Comparison of ENCODE assay signal across 10 cellular contexts in the genomic region with DNA sequence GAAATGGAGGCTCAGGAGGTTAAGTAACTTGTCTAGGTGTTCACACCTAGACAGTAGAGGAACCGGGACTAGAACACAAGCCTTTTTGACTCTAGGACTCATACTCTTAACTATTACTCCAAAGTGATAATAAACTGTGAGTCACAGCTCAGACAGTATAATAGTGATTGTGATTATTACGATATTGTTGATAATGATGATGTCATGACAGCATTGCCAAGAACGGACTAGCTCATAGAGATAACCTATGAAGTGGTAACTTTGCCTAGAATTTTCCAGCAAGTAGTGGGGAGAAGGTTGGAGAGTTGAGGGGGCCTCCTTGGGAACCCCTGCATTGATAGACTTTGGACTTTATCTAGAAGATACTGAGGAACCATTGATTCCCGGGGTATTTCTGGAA.
"Had no signal": no experiment of that assay in that cellular context is flagged by ENCODE, and none has a peak within 500 bp of the region (broad histone marks: within the 10 kb centered on the region; RNA-seq: fewer than 3 reads in every experiment).

No MANE protein-coding gene starts in this region.

- H3K4me3 ChIP-seq: coronary artery, gastroesophageal sphincter, pancreas, skin epidermis, tibial artery had no signal

- H3K27me3 ChIP-seq: gastroesophageal sphincter, pancreas, tibial artery had no signal

- H3K9me3 ChIP-seq: gastroesophageal sphincter, pancreas, tibial artery had no signal

- ATAC-seq: gastroesophageal sphincter, pancreas had no signal

- H3K36me3 ChIP-seq: pancreas had no signal

- H3K27ac ChIP-seq: coronary artery, gastroesophageal sphincter, pancreas, skin epidermis, tibial artery, VCaP had no signal

- FAIRE-seq: pancreas had no signal

- H3K4me3 Mint-ChIP-seq: activated CD4-positive, alpha-beta T cell treated with anti-CD3 and anti-CD28 coated beads, Interleukin-2, amount 10 ng/mL, durations not matched to agents 24 days and 14 days; activated T-cell treated with anti-CD3 and anti-CD28 coated beads, Interleukin-2, amount 50 U/mL, for 24 hours had no signal

- H3K4me1 ChIP-seq: pancreas, tibial artery had no signal

- DNase-seq: activated CD4-positive, alpha-beta T cell treated with anti-CD3 and anti-CD28 coated beads, Interleukin-2, amount 10 ng/mL, durations not matched to agents 24 days and 14 days; effector CD4-positive, alpha-beta T cell; pancreas; stimulated activated CD4-positive, alpha-beta T cell treated with anti-CD3 and anti-CD28 coated beads, Interleukin-4, amount 100 ng/mL, for 4 hours; tibial artery had no signal

- H3K27me3 Mint-ChIP-seq: activated CD4-positive, alpha-beta T cell treated with anti-CD3 and anti-CD28 coated beads, Interleukin-2, amount 10 ng/mL, durations not matched to agents 24 days and 14 days; activated T-cell treated with anti-CD3 and anti-CD28 coated beads, Interleukin-2, amount 50 U/mL, for 24 hours had no signal
